28 cellular contexts compared by ENCODE assay signal in the genomic region with DNA sequence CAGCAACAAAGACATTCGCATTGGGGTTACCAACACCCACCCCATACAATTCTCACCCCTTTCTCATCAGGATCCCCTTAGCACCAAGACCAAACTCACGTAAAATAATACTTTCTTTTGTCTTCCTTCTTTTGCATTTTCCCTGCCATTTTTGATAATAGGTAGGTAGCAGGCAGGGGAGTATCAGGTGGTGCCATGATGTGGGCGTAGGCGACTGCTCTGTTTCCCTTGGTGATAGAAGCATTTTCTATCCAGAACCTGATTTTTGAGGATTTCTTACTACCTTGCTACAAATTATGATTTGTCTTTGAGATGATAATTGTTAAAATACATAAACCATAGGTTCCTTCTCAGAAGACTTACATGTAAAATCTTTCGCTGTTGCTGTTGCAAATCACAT.
"Had no signal": no experiment of that assay in that cellular context is flagged by ENCODE, and none has a peak within 500 bp of the region (broad histone marks: within the 10 kb centered on the region; RNA-seq: fewer than 3 reads in every experiment).

No MANE protein-coding gene starts in this region.

- H3K9me3 ChIP-seq: adrenal gland, body of pancreas, breast epithelium had no signal

- H3K36me3 ChIP-seq: adrenal gland, breast epithelium, WERI-Rb-1 had no signal

- H3K27ac Mint-ChIP-seq: activated CD4-positive, alpha-beta T cell treated with anti-CD3 and anti-CD28 coated beads, Interleukin-2, amount 10 ng/mL, durations not matched to agents 7 days and 5 days; activated CD8-positive, alpha-beta T cell treated with anti-CD3 and anti-CD28 coated beads, Interleukin-2, amount 10 ng/mL, durations not matched to agents 7 days and 5 days; activated naive CD4-positive, alpha-beta T cell treated with anti-CD3 and anti-CD28 coated beads for 36 hours; activated naive CD4-positive, alpha-beta T cell treated with anti-CD3 and anti-CD28 coated beads, Interleukin-2, amount 50 U/mL, for 72 hours; activated T-helper 1 cell treated with anti-CD3 and anti-CD28 coated beads, Interleukin-12 subunit alpha, Interleukin-12 subunit beta, Interleukin-2, Interleukin-4 antibody, amounts not matched to agents 30 ng/mL and 10 ng/mL and 1 ng/mL, durations not matched to agents 14 hours and 24 hours and 36 hours had no signal

- H3K36me3 Mint-ChIP-seq: activated naive CD4-positive, alpha-beta T cell treated with anti-CD3 and anti-CD28 coated beads, Interleukin-2, amount 50 U/mL, for 72 hours had no signal

- H3K9me3 Mint-ChIP-seq: activated CD4-positive, alpha-beta T cell treated with anti-CD3 and anti-CD28 coated beads, Interleukin-2, amount 10 ng/mL, durations not matched to agents 7 days and 5 days; activated naive CD4-positive, alpha-beta T cell treated with anti-CD3 and anti-CD28 coated beads for 36 hours; activated naive CD4-positive, alpha-beta T cell treated with anti-CD3 and anti-CD28 coated beads, Interleukin-2, amount 50 U/mL, for 72 hours; activated T-cell treated with anti-CD3 and anti-CD28 coated beads, Interleukin-2, amount 50 U/mL, for 4 hours; activated T-helper 1 cell treated with anti-CD3 and anti-CD28 coated beads, Interleukin-12 subunit alpha, Interleukin-12 subunit beta, Interleukin-2, Interleukin-4 antibody, amounts not matched to agents 30 ng/mL and 10 ng/mL and 1 ng/mL, durations not matched to agents 14 hours and 24 hours and 36 hours had no signal

- H3K4me2 ChIP-seq: PC-9 had no signal

- H3K27me3 Mint-ChIP-seq: activated CD4-positive, alpha-beta T cell treated with anti-CD3 and anti-CD28 coated beads, Interleukin-2, amount 10 ng/mL, durations not matched to agents 7 days and 5 days had no signal

- DNase-seq: activated CD4-positive, alpha-beta T cell treated with anti-CD3 and anti-CD28 coated beads, Interleukin-2, amount 10 ng/mL, durations not matched to agents 7 days and 5 days; activated CD4-positive, alpha-beta T cell treated with anti-CD3 and anti-CD28 coated beads, Interleukin-2, amount 50 U/mL, for 48 hours; activated CD8-positive, alpha-beta T cell treated with anti-CD3 and anti-CD28 coated beads, Interleukin-2, amount 10 ng/mL, durations not matched to agents 7 days and 5 days; activated gamma-delta T cell treated with Interleukin-2 at 50 U/mL for 16 hours; activated naive CD4-positive, alpha-beta T cell treated with anti-CD3 and anti-CD28 coated beads for 36 hours; activated T-cell treated with anti-CD3 and anti-CD28 coated beads for 4 hours; activated T-cell treated with anti-CD3 and anti-CD28 coated beads, Interleukin-2, amount 50 U/mL, for 4 hours; adrenal gland; body of pancreas; NCI-H1105; NCI-H1436; NCI-H1694; NCI-H1930; NCI-H2081 treated with DMSO at 0.1 percent for 48 hours; NCI-H510A; NCI-H526; NCI-H748 treated with DMSO at 0.1 percent for 48 hours; NK-92 treated with Interleukin-12 subunit alpha and Interleukin-12 subunit beta, amount 100 ng/mL, for 24 hours; PC-9; SIG-M5; T1000; WERI-Rb-1 had no signal

- ATAC-seq: activated CD8-positive, alpha-beta T cell treated with anti-CD3 and anti-CD28 coated beads, Interleukin-2, amount 10 ng/mL, durations not matched to agents 7 days and 5 days; activated naive CD4-positive, alpha-beta T cell treated with anti-CD3 and anti-CD28 coated beads, Interleukin-2, amount 50 U/mL, for 72 hours; activated T-cell treated with anti-CD3 and anti-CD28 coated beads, Interleukin-2, amount 50 U/mL, for 4 hours; body of pancreas; K562; Right ventricle myocardium inferior had no signal

- H3K27me3 ChIP-seq: adrenal gland, body of pancreas, breast epithelium had no signal

- H2AFZ ChIP-seq: PC-9 had no signal

- H3K4me1 ChIP-seq: adrenal gland, body of pancreas, breast epithelium had no signal

- H3K4me3 ChIP-seq: adrenal gland, body of pancreas, breast epithelium, K562, PC-9 had no signal

- H3K4me1 Mint-ChIP-seq: activated CD4-positive, alpha-beta T cell treated with anti-CD3 and anti-CD28 coated beads, Interleukin-2, amount 10 ng/mL, durations not matched to agents 7 days and 5 days had no signal

- H3K27ac ChIP-seq: adrenal gland, body of pancreas, breast epithelium, PC-9, RWPE1, WERI-Rb-1 had no signal

- H3K4me3 Mint-ChIP-seq: activated CD4-positive, alpha-beta T cell treated with anti-CD3 and anti-CD28 coated beads, Interleukin-2, amount 10 ng/mL, durations not matched to agents 7 days and 5 days; activated CD8-positive, alpha-beta T cell treated with anti-CD3 and anti-CD28 coated beads, Interleukin-2, amount 10 ng/mL, durations not matched to agents 7 days and 5 days; activated naive CD4-positive, alpha-beta T cell treated with anti-CD3 and anti-CD28 coated beads for 36 hours; activated T-cell treated with anti-CD3 and anti-CD28 coated beads, Interleukin-2, amount 50 U/mL, for 4 hours; activated T-helper 1 cell treated with anti-CD3 and anti-CD28 coated beads, Interleukin-12 subunit alpha, Interleukin-12 subunit beta, Interleukin-2, Interleukin-4 antibody, amounts not matched to agents 30 ng/mL and 10 ng/mL and 1 ng/mL, durations not matched to agents 14 hours and 24 hours and 36 hours had no signal
